In genomic region chr10:97500297-97500575, GRCh38 we compare ENCODE assay signal across 1 cellular context.
TF ChIP-seq lines count a peak whose summit lies in the region.

No MANE protein-coding gene starts in this region.

TF ChIP-seq in IMR-90, 13 proteins besides CTCF, POLR2A, EP300 and RAD21 (continued from another document):
- TF ChIP-seq FOS (IDR thresholded peaks at IDR 0.05; ENCODE audit: low read depth, low read length) (no peak), RFX5 (IDR thresholded peaks at IDR 0.05; ENCODE audit: low read depth, low read length) (no peak), CEBPB (IDR thresholded peaks at IDR 0.05; ENCODE audit: low read depth, low read length) (no peak), MAFK (IDR thresholded peaks at IDR 0.05; ENCODE audit: low read depth, low read length) (no peak), MXI1 (IDR thresholded peaks at IDR 0.05; ENCODE audit: borderline replicate concordance, low read depth, low read length) (no peak), ELK1 (IDR thresholded peaks at IDR 0.05; ENCODE audit: borderline replicate concordance, low read depth, low read length) (no peak), MAZ (IDR thresholded peaks at IDR 0.05; ENCODE audit: borderline replicate concordance, low read depth, low read length) (no peak), BHLHE40 (IDR thresholded peaks at IDR 0.05; ENCODE audit: low read depth, low read length) (no peak), RCOR1 (IDR thresholded peaks at IDR 0.05; ENCODE audit: insufficient replicate concordance, low read length) (no peak)
